18 cellular contexts compared by ENCODE assay signal in genomic region chr2:9105601-9106337, GRCh38.
DNase-seq lines count a peak whose midpoint lies in the region; ATAC-seq and TF ChIP-seq lines count a peak whose summit lies in the region.
"Had no signal": no experiment of that assay in that cellular context is flagged by ENCODE, and none has a peak within 500 bp of the region (broad histone marks: within the 10 kb centered on the region; RNA-seq: fewer than 3 reads in every experiment).

No MANE protein-coding gene starts in this region.

- no peak overlapping the region for H3K27ac Mint-ChIP-seq in endodermal cell

- TF ChIP-seq CTCF in RWPE2 (IDR thresholded peaks at IDR 0.05; ENCODE audit: poor library complexity, severe bottlenecking) (no peak), endodermal cell (conservative IDR thresholded peaks at IDR 0.05) (no peak)

- no peak overlapping the region for H3K4me3 Mint-ChIP-seq in endodermal cell
- H3K4me3 Mint-ChIP-seq: CD14-positive monocyte had no signal

- H3K27me3 ChIP-seq in RWPE2 (ENCODE audit: insufficient read depth, poor library complexity, severe bottlenecking) (no peaks in the 10 kb centered on the region), endodermal cell (ENCODE audit: control insufficient read depth, insufficient read depth, low read length, poor library complexity, severe bottlenecking) (no peaks in the 10 kb centered on the region)
- H3K27me3 ChIP-seq in effector memory CD4-positive, alpha-beta T cell (replicated peaks; ENCODE audit: control insufficient read depth, insufficient read depth, low read length, poor library complexity, severe bottlenecking): no peaks in the 10 kb centered on the region

- peak; percentile 24 for DNase-seq in activated effector memory CD4-positive, alpha-beta T cell treated with anti-CD3 and anti-CD28 coated beads, Interleukin-2, amount 50 U/mL, for 16 hours
- DNase-seq in activated effector memory CD4-positive, alpha-beta T cell treated with Interleukin-2 at 50 U/mL for 16 hours: no peak
- DNase-seq in RWPE2 (ENCODE audit: low spot score) (no peak), endodermal cell (no peak), DMS79 (lab: John Stamatoyannopoulos, UW) (no peak), GM19238 (ENCODE audit: insufficient read length, low spot score) (no peak)
- no peak for DNase-seq in effector memory CD4-positive, alpha-beta T cell
- DNase-seq: GDM1, KG1, NCI-H1694, NCI-H2171, NCI-H524, NCI-H82, SIG-M5 had no signal

- 94% methylated on average over 18 to 21 of the region's 21 CpGs for WGBS in endodermal cell (ENCODE audit: insufficient coverage in 1 of 2, insufficient read length in 1 of 2), 2 experiments

- H3K4me1 ChIP-seq in RWPE2 (ENCODE audit: insufficient read depth, poor library complexity, severe bottlenecking): peaks cover 28% of the 10 kb centered on the region
- peaks cover 4% of the 10 kb centered on the region for H3K4me1 ChIP-seq in endodermal cell (ENCODE audit: control insufficient read depth, insufficient read depth, low read length)
- no peaks in the 10 kb centered on the region for H3K4me1 ChIP-seq in effector memory CD4-positive, alpha-beta T cell (ENCODE audit: control insufficient read depth, insufficient read depth, low read length, poor library complexity, severe bottlenecking)
- H3K4me1 ChIP-seq: HAP-1 had no signal

- H3K36me3 ChIP-seq in RWPE2 (ENCODE audit: low read depth) (no peaks in the 10 kb centered on the region), endodermal cell (ENCODE audit: control insufficient read depth, insufficient read depth, low read length) (no peaks in the 10 kb centered on the region)
- no peaks in the 10 kb centered on the region for H3K36me3 ChIP-seq in effector memory CD4-positive, alpha-beta T cell (ENCODE audit: control insufficient read depth, insufficient read depth, low read length)
- H3K36me3 ChIP-seq: HAP-1 had no signal

- H3K9me3 ChIP-seq in RWPE2 (ENCODE audit: severe bottlenecking) (no peaks in the 10 kb centered on the region), endodermal cell (ENCODE audit: control insufficient read depth, low read length) (no peaks in the 10 kb centered on the region)
- H3K9me3 ChIP-seq in effector memory CD4-positive, alpha-beta T cell (ENCODE audit: control insufficient read depth, low read length): no peaks in the 10 kb centered on the region
- H3K9me3 ChIP-seq: HAP-1 had no signal

- no peak for ATAC-seq in RWPE2 (ENCODE audit: low read depth)

- H3K4me3 ChIP-seq in RWPE2 (ENCODE audit: severe bottlenecking): no peak overlapping the region
- no peak overlapping the region for H3K4me3 ChIP-seq in endodermal cell (ENCODE audit: low read length)
- H3K4me3 ChIP-seq in skin epidermis: no peak overlapping the region
- H3K4me3 ChIP-seq in effector memory CD4-positive, alpha-beta T cell (ENCODE audit: insufficient read depth, low read depth, low read length, poor library complexity, severe bottlenecking): no peak overlapping the region
- H3K4me3 ChIP-seq: HAP-1 had no signal

- H3K9ac ChIP-seq in endodermal cell (ENCODE audit: extremely low read depth, low read length, poor library complexity, severe bottlenecking): no peak overlapping the region

- no peaks in the 10 kb centered on the region for H3K9me3 Mint-ChIP-seq in endodermal cell

- peak overlapping the region; percentile 66 for H3K27ac ChIP-seq in RWPE2 (ENCODE audit: poor library complexity, severe bottlenecking)
- peak overlapping the region; percentile 75 for H3K27ac ChIP-seq in endodermal cell (ENCODE audit: low read depth, low read length)
- peak overlapping the region in 13 of 21 experiments; percentile 3 to 63 (median 42) for H3K27ac ChIP-seq in skin epidermis
- H3K27ac ChIP-seq in effector memory CD4-positive, alpha-beta T cell (ENCODE audit: insufficient read depth, low read length, poor library complexity, severe bottlenecking): no peak overlapping the region
- H3K27ac ChIP-seq: HL-60 had no signal

- H3K27me3 Mint-ChIP-seq in endodermal cell (ENCODE audit: insufficient read depth): peaks cover 2% of the 10 kb centered on the region

- no peaks in the 10 kb centered on the region for H3K36me3 Mint-ChIP-seq in endodermal cell (ENCODE audit: low read depth)
- H3K36me3 Mint-ChIP-seq: CD14-positive monocyte had no signal

- peaks cover 12% of the 10 kb centered on the region for H3K4me1 Mint-ChIP-seq in endodermal cell
